In genomic region chr17:58370716-58371115, GRCh38 we compare ENCODE assay signal across 1 cellular context.
TF ChIP-seq lines count a peak whose summit lies in the region.

No MANE protein-coding gene starts in this region.

TF ChIP-seq in H1, 55 proteins besides CTCF, POLR2A, EP300 and RAD21:
- TF ChIP-seq SP1 (IDR thresholded peaks at IDR 0.05; ENCODE audit: low read depth, low read length) (no peak), SIN3A (conservative IDR thresholded peaks at IDR 0.05 in 1 of 2, IDR thresholded peaks at IDR 0.05 in 1 of 2; ENCODE audit: low read depth in 1 of 2, low read length in 2 of 2) (no peak), FOSL1 (IDR thresholded peaks at IDR 0.05; ENCODE audit: insufficient read depth, low read depth, low read length) (no peak), SAP30 (IDR thresholded peaks at IDR 0.05; ENCODE audit: insufficient read depth, insufficient replicate concordance, low read length) (no peak), CBX5 (IDR thresholded peaks at IDR 0.05; ENCODE audit: low read depth, low read length) (no peak), TBP (IDR thresholded peaks at IDR 0.05; ENCODE audit: low read depth, low read length) (no peak), KDM5A (IDR thresholded peaks at IDR 0.05; ENCODE audit: low read length) (no peak), USF2 (IDR thresholded peaks at IDR 0.05; ENCODE audit: low read length) (no peak), BCL11A (IDR thresholded peaks at IDR 0.05; ENCODE audit: low read depth in 2 of 2, low read length in 2 of 2) (no peak), BACH1 (IDR thresholded peaks at IDR 0.05; ENCODE audit: low read length) (no peak), RBBP5 (IDR thresholded peaks at IDR 0.05; ENCODE audit: borderline replicate concordance, low read depth, low read length) (no peak), NANOG (IDR thresholded peaks at IDR 0.05; ENCODE audit: insufficient read depth, low read depth, low read length, poor library complexity, severe bottlenecking) (no peak), SP2 (IDR thresholded peaks at IDR 0.05; ENCODE audit: low read length) (no peak), CBX8 (IDR thresholded peaks at IDR 0.05; ENCODE audit: borderline replicate concordance, low read depth, low read length) (no peak), EGR1 (IDR thresholded peaks at IDR 0.05; ENCODE audit: borderline replicate concordance, low read depth, low read length) (no peak), E2F6 (IDR thresholded peaks at IDR 0.05) (no peak), SUZ12 (IDR thresholded peaks at IDR 0.05; ENCODE audit: low read length) (no peak)
- TF ChIP-seq, protein P1, sequence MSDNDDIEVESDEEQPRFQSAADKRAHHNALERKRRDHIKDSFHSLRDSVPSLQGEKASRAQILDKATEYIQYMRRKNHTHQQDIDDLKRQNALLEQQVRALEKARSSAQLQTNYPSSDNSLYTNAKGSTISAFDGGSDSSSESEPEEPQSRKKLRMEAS (IDR thresholded peaks at IDR 0.05), result no peak
